Comparison of ENCODE assay signal across 10 cellular contexts in genomic region chr14:21026251-21026987, GRCh38. TPM values are rescaled to one million over a fixed set of nuclear protein-coding genes. Genes with fewer than 3 reads are reported as not detected.
DNase-seq lines count a peak whose midpoint lies in the region; ATAC-seq, FAIRE-seq and TF ChIP-seq lines count a peak whose summit lies in the region.
"Had no signal": no experiment of that assay in that cellular context is flagged by ENCODE, and none has a peak within 500 bp of the region (broad histone marks: within the 10 kb centered on the region; RNA-seq: fewer than 3 reads in every experiment).

No MANE protein-coding gene starts in this region.

- ATAC-seq in naive B cell (ENCODE audit: low read depth in 2 of 2): no peak

- H3K4me1 ChIP-seq in thymus (ENCODE audit: control insufficient read depth, insufficient read depth, low read length): peaks cover 7% of the 10 kb centered on the region

- 81% methylated on average over 8 of the region's 8 CpGs for WGBS in thymus

- peaks cover 15% of the 10 kb centered on the region for H3K4me1 Mint-ChIP-seq in activated CD4-positive, alpha-beta T cell treated with anti-CD3 and anti-CD28 coated beads, Interleukin-2, amount 10 ng/mL, durations not matched to agents 24 days and 14 days
- peaks cover 21 to 29% (median 25%) of the 10 kb centered on the region in 3 donors for H3K4me1 Mint-ChIP-seq in naive B cell

- no peaks in the 10 kb centered on the region for H3K9me3 Mint-ChIP-seq in activated CD4-positive, alpha-beta T cell treated with anti-CD3 and anti-CD28 coated beads, Interleukin-2, amount 10 ng/mL, durations not matched to agents 24 days and 14 days
- H3K9me3 Mint-ChIP-seq in naive B cell: no peaks in the 10 kb centered on the region

- no peak for TF ChIP-seq CTCF in RWPE1 (conservative IDR thresholded peaks at IDR 0.05; ENCODE audit: low read depth)

- H3K4me3 Mint-ChIP-seq in activated CD4-positive, alpha-beta T cell treated with anti-CD3 and anti-CD28 coated beads, Interleukin-2, amount 10 ng/mL, durations not matched to agents 24 days and 14 days: peak overlapping the region; percentile 36
- H3K4me3 Mint-ChIP-seq in naive B cell: peak overlapping the region; percentile 61 to 94 (median 91)

- no peaks in the 10 kb centered on the region for H3K9me3 ChIP-seq in thymus (ENCODE audit: control insufficient read depth)

- CTCF ChIA-PET in RWPE1 (lab: Yijun Ruan, JAX): interaction anchor here (0.7 to 0.8 kb wide), 2 partner anchors 12 to 14 kb away, joined by 3 to 4 read pairs; no protein-coding TSS in a partner anchor

- H3K27me3 Mint-ChIP-seq in activated CD4-positive, alpha-beta T cell treated with anti-CD3 and anti-CD28 coated beads, Interleukin-2, amount 10 ng/mL, durations not matched to agents 24 days and 14 days: peaks cover 43% of the 10 kb centered on the region
- H3K27me3 Mint-ChIP-seq in naive B cell: peaks cover 8 to 25% (median 24%) of the 10 kb centered on the region in 3 donors

- POLR2A ChIA-PET in RWPE1 (lab: Yijun Ruan, JAX; ENCODE audit: low non-redundant PET): no interaction called here

- no peak for FAIRE-seq in frontal cortex (lab: Jason Lieb, UNC)

- DNase-seq in activated CD4-positive, alpha-beta T cell treated with anti-CD3 and anti-CD28 coated beads, Interleukin-2, amount 10 ng/mL, durations not matched to agents 24 days and 14 days: no peak
- no peak for DNase-seq in activated CD4-positive, alpha-beta T cell treated with anti-CD3 and anti-CD28 coated beads for 48 hours
- peak; percentile 62 to 78 for DNase-seq in frontal cortex (ENCODE audit: low spot score in 2 of 2)
- DNase-seq in naive B cell: no peak
- no peak for DNase-seq in RWPE1 (ENCODE audit: low spot score)
- no peak for DNase-seq in SW 1271 (lab: John Stamatoyannopoulos, UW)
- DNase-seq in stimulated activated CD4-positive, alpha-beta T cell treated with anti-CD3 and anti-CD28 coated beads, Interleukin-12 subunit alpha, Interleukin-12 subunit beta, amount 100 ng/mL, for 4 hours: no peak
- DNase-seq: 8988T had no signal

- H3K27me3 ChIP-seq in thymus (ENCODE audit: control insufficient read depth, insufficient read depth): peaks cover 19% of the 10 kb centered on the region

- no peaks in the 10 kb centered on the region for H3K36me3 ChIP-seq in thymus (ENCODE audit: control insufficient read depth, insufficient read depth)

- no peak overlapping the region for H3K4me3 ChIP-seq in thymus (ENCODE audit: low read length)

- intact Hi-C loops in activated CD4-positive, alpha-beta T cell treated with anti-CD3 and anti-CD28 coated beads, Interleukin-2, amount 10 ng/mL, durations not matched to agents 24 days and 14 days (cut with micrococcal nuclease): loop anchor here (5.0 kb wide), 1 partner anchor 41 kb away; no protein-coding TSS in a partner anchor

- no peaks in the 10 kb centered on the region for H3K36me3 Mint-ChIP-seq in activated CD4-positive, alpha-beta T cell treated with anti-CD3 and anti-CD28 coated beads, Interleukin-2, amount 10 ng/mL, durations not matched to agents 24 days and 14 days (ENCODE audit: low read depth)
- no peaks in the 10 kb centered on the region for H3K36me3 Mint-ChIP-seq in naive B cell

- no peak overlapping the region for H3K27ac Mint-ChIP-seq in activated CD4-positive, alpha-beta T cell treated with anti-CD3 and anti-CD28 coated beads, Interleukin-2, amount 10 ng/mL, durations not matched to agents 24 days and 14 days
- H3K27ac Mint-ChIP-seq in naive B cell: peak overlapping the region in 4 of 6 donors; percentile 47 to 89 (median 68)

- H3K27ac ChIP-seq in thymus (ENCODE audit: low read depth) (peak overlapping the region; percentile 9), RWPE1 (no peak overlapping the region)

RNA-seq across cellular contexts. Expression of gene NDRG2, which starts 1.6 kb away (rescaled TPM):
- 1.9 and 2.3 TPM in 2 replicates for total RNA-seq in activated CD4-positive, alpha-beta T cell treated with anti-CD3 and anti-CD28 coated beads, Interleukin-2, amount 10 ng/mL, durations not matched to agents 24 days and 14 days
- total RNA-seq in frontal cortex: 92.9 TPM
- polyA plus RNA-seq in naive B cell (ENCODE audit: low read depth in 6 of 6): 1 to 10 TPM; 5.7 to 9.8 (median 7.1) TPM
- 77.8 TPM for polyA plus RNA-seq in thymus

RNA-seq across cellular contexts. Expression of gene TPPP2, which starts 3.6 kb away (rescaled TPM):
- not detected in 2 replicates for total RNA-seq in activated CD4-positive, alpha-beta T cell treated with anti-CD3 and anti-CD28 coated beads, Interleukin-2, amount 10 ng/mL, durations not matched to agents 24 days and 14 days
- total RNA-seq in frontal cortex: not detected
- polyA plus RNA-seq in naive B cell (ENCODE audit: low read depth in 6 of 6) (not detected), thymus (0.30 TPM)
- total RNA-seq: M059J had no signal

RNA-seq across cellular contexts. Expression of gene RNASE13, which starts 8.2 kb away (rescaled TPM):
- total RNA-seq in activated CD4-positive, alpha-beta T cell treated with anti-CD3 and anti-CD28 coated beads, Interleukin-2, amount 10 ng/mL, durations not matched to agents 24 days and 14 days: not detected in 2 replicates
- not detected for total RNA-seq in frontal cortex
- polyA plus RNA-seq in naive B cell (ENCODE audit: low read depth in 6 of 6) (not detected), thymus (not detected)
- total RNA-seq: M059J had no signal

RNA-seq across cellular contexts. Expression of gene RNASE7, which starts 15.7 kb away (rescaled TPM):
- total RNA-seq in activated CD4-positive, alpha-beta T cell treated with anti-CD3 and anti-CD28 coated beads, Interleukin-2, amount 10 ng/mL, durations not matched to agents 24 days and 14 days: not detected in 2 replicates
- total RNA-seq in frontal cortex: not detected
- not detected for polyA plus RNA-seq in naive B cell (ENCODE audit: low read depth in 6 of 6)
- polyA plus RNA-seq in thymus: 1.6 TPM
- total RNA-seq: M059J had no signal

RNA-seq across cellular contexts. Expression of gene SLC39A2, which starts 27.3 kb away (rescaled TPM):
- total RNA-seq in activated CD4-positive, alpha-beta T cell treated with anti-CD3 and anti-CD28 coated beads, Interleukin-2, amount 10 ng/mL, durations not matched to agents 24 days and 14 days: 0.33 TPM in 1 of 2 replicates, not detected in the other
- not detected for total RNA-seq in frontal cortex
- polyA plus RNA-seq in naive B cell (ENCODE audit: low read depth in 6 of 6) (not detected), thymus (7.0 TPM)
- total RNA-seq: M059J had no signal

Comparison
In these comparisons a context has a peak if more than half of its experiments do, and no peak if none do; other contexts are left out.
1. DNase-seq: peak in frontal cortex (2 of 2); none in activated CD4-positive, alpha-beta T cell treated with anti-CD3 and anti-CD28 coated beads, Interleukin-2, amount 10 ng/mL, durations not matched to agents 24 days and 14 days (single experiment), activated CD4-positive, alpha-beta T cell treated with anti-CD3 and anti-CD28 coated beads for 48 hours (single experiment), naive B cell (single experiment), RWPE1 (single experiment), SW 1271 (0 of 2) and stimulated activated CD4-positive, alpha-beta T cell treated with anti-CD3 and anti-CD28 coated beads, Interleukin-12 subunit alpha, Interleukin-12 subunit beta, amount 100 ng/mL, for 4 hours (single experiment).
2. RNA of gene NDRG2, which starts 1.6 kb away (total RNA-seq): 92.9 TPM in frontal cortex (single experiment); 1.9 to 2.3 TPM in activated CD4-positive, alpha-beta T cell treated with anti-CD3 and anti-CD28 coated beads, Interleukin-2, amount 10 ng/mL, durations not matched to agents 24 days and 14 days; every median in the first group is over 10 times any median in the second.